ENCODE assay signal across 1 cellular context in the genomic region with DNA sequence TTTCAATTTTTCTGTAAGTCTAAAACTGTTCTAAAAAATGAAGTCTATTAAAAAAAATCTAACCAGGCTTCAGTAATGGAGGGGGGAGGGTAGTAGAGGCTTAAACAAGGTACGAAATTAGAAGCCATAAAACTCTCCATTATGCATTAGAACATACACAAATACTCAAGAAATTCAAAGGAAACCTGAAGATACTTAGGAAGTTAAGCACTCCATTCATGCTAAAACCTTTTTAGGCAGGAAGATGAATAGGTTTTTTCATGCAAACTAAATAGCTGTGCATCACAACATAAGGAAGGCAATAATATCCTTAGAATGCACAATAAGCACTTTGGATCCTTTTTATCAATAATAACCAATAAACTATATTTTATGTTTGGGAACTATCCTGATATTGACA.
TF ChIP-seq lines count a peak whose summit lies in the region.

No MANE protein-coding gene starts in this region.

TF ChIP-seq in GM12878, 131 proteins besides CTCF, POLR2A, EP300 and RAD21:
- TF ChIP-seq NR2C1 (IDR thresholded peaks at IDR 0.05) (no peak), CBX3 (IDR thresholded peaks at IDR 0.05; ENCODE audit: borderline replicate concordance, low read depth) (no peak), ETV6 (conservative IDR thresholded peaks at IDR 0.05 in 1 of 2, IDR thresholded peaks at IDR 0.05 in 1 of 2; ENCODE audit: borderline replicate concordance in 1 of 2, low read depth in 1 of 2) (no peak), PAX8 (IDR thresholded peaks at IDR 0.05) (no peak), STAT1 (conservative IDR thresholded peaks at IDR 0.05) (no peak), CHD1 (IDR thresholded peaks at IDR 0.05; ENCODE audit: low read depth, low read length) (no peak), MTA3 (IDR thresholded peaks at IDR 0.05; ENCODE audit: borderline replicate concordance, low read length) (no peak), ZBED1 (IDR thresholded peaks at IDR 0.05; ENCODE audit: borderline replicate concordance) (no peak), ATF2 (IDR thresholded peaks at IDR 0.05; ENCODE audit: low read length) (no peak), RB1 (IDR thresholded peaks at IDR 0.05; ENCODE audit: borderline replicate concordance) (no peak), GABPA (IDR thresholded peaks at IDR 0.05; ENCODE audit: low read depth) (no peak), SMC3 (IDR thresholded peaks at IDR 0.05; ENCODE audit: borderline replicate concordance, low read length) (no peak), PAX5 (IDR thresholded peaks at IDR 0.05; ENCODE audit: borderline replicate concordance, low read depth, low read length) (no peak), POU2F2 (IDR thresholded peaks at IDR 0.05; ENCODE audit: borderline replicate concordance, low read depth, low read length) (no peak), E4F1 (IDR thresholded peaks at IDR 0.05; ENCODE audit: borderline replicate concordance, partially characterized antibody) (no peak), RBBP5 (conservative IDR thresholded peaks at IDR 0.05) (no peak), SRF (IDR thresholded peaks at IDR 0.05; ENCODE audit: low read depth in 2 of 2, low read length in 2 of 2) (no peak), SPI1 (IDR thresholded peaks at IDR 0.05; ENCODE audit: borderline replicate concordance, insufficient read depth, low read depth, low read length) (no peak), ZNF207 (IDR thresholded peaks at IDR 0.05; ENCODE audit: borderline replicate concordance) (no peak)
